Comparison of ENCODE assay signal across 8 cellular contexts in genomic region chr16:31071861-31072260, GRCh38. TPM values are rescaled to one million over a fixed set of nuclear protein-coding genes. Genes with fewer than 3 reads are reported as not detected.
DNase-seq lines count a peak whose midpoint lies in the region; ATAC-seq lines count a peak whose summit lies in the region.

No MANE protein-coding gene starts in this region.

- H3K4me3 ChIP-seq in SJCRH30, result peak overlapping the region; percentile 94

- peak; percentile 12 for DNase-seq in activated naive CD4-positive, alpha-beta T cell treated with anti-CD3 and anti-CD28 coated beads for 36 hours
- no peak for DNase-seq in activated naive CD4-positive, alpha-beta T cell treated with anti-CD3 and anti-CD28 coated beads, Interleukin-2, amount 50 U/mL, for 16 hours
- peak; percentile 93 to 99 for DNase-seq in SJCRH30
- peak; percentile 97 for DNase-seq in fibroblast of peridontal ligament (ENCODE audit: extremely low read depth)
- peak; percentile 86 for DNase-seq in stromal cell of bone marrow (ENCODE audit: low read depth)
- DNase-seq in NCI-H446 treated with DMSO at 0.1 percent for 48 hours (lab: John Stamatoyannopoulos, UW), result no peak
- DNase-seq in stimulated activated CD4-positive, alpha-beta T cell treated with anti-CD3 and anti-CD28 coated beads, Interleukin-1b, Interleukin-23, amount 100 ng/mL, for 48 hours, result no peak

- ATAC-seq in GM18517 (IDR thresholded peaks at IDR 0.05; ENCODE audit: unreplicated experiment), result no peak

- no peaks in the 10 kb centered on the region for H3K27me3 Mint-ChIP-seq in activated naive CD4-positive, alpha-beta T cell treated with anti-CD3 and anti-CD28 coated beads for 36 hours (ENCODE audit: low read depth)

- peak overlapping the region; percentile 88 for H3K27ac Mint-ChIP-seq in activated naive CD4-positive, alpha-beta T cell treated with anti-CD3 and anti-CD28 coated beads for 36 hours

- H3K36me3 Mint-ChIP-seq in activated naive CD4-positive, alpha-beta T cell treated with anti-CD3 and anti-CD28 coated beads for 36 hours (ENCODE audit: low read depth), result peaks cover 12% of the 10 kb centered on the region

- H3K36me3 ChIP-seq in SJCRH30, result peaks cover 9% of the 10 kb centered on the region

- H3K9me3 Mint-ChIP-seq in activated naive CD4-positive, alpha-beta T cell treated with anti-CD3 and anti-CD28 coated beads for 36 hours, result no peaks in the 10 kb centered on the region

- H3K27ac ChIP-seq in SJCRH30, result peak overlapping the region; percentile 98

- intact Hi-C loops in activated naive CD4-positive, alpha-beta T cell treated with anti-CD3 and anti-CD28 coated beads for 36 hours (cut with micrococcal nuclease), result loop anchor here (2.0 to 10.0 kb wide), 3 partner anchors 195 to 797 kb away; no protein-coding TSS in a partner anchor

- H3K4me3 Mint-ChIP-seq in activated naive CD4-positive, alpha-beta T cell treated with anti-CD3 and anti-CD28 coated beads for 36 hours, result peak overlapping the region; percentile 88

- H3K4me1 Mint-ChIP-seq in activated naive CD4-positive, alpha-beta T cell treated with anti-CD3 and anti-CD28 coated beads for 36 hours (ENCODE audit: low read depth), result peaks cover 35% of the 10 kb centered on the region

- H3K9me3 ChIP-seq in SJCRH30 (replicated peaks), result no peaks in the 10 kb centered on the region

- CTCF ChIA-PET in activated naive CD4-positive, alpha-beta T cell treated with anti-CD3 and anti-CD28 coated beads for 36 hours (lab: Charles Lee), result interaction anchor here (0.8 kb wide), 1 partner anchor 70 kb away, joined by 3 read pairs; no protein-coding TSS in a partner anchor

- peaks cover 7% of the 10 kb centered on the region for H3K4me1 ChIP-seq in SJCRH30

- H3K27me3 ChIP-seq in SJCRH30, result no peaks in the 10 kb centered on the region

RNA-seq across cellular contexts. Expression of gene ZNF668, which starts 2.2 kb away (rescaled TPM):
- total RNA-seq in activated naive CD4-positive, alpha-beta T cell treated with anti-CD3 and anti-CD28 coated beads for 36 hours, result 10 to 100 TPM in 1 of 2 experiments, 1 to 10 TPM in 1; 9.5 to 10.1 TPM
- total RNA-seq in SJCRH30 (2014; rRNA removed; shearing (Covaris generic)), result 21.5 and 21.8 TPM in 2 replicates

RNA-seq across cellular contexts. Expression of gene ZNF646, which starts 2.4 kb away (rescaled TPM):
- total RNA-seq in activated naive CD4-positive, alpha-beta T cell treated with anti-CD3 and anti-CD28 coated beads for 36 hours, result 10 to 100 TPM; 16.7 to 17.4 TPM
- 20.3 and 26.4 TPM in 2 replicates for total RNA-seq in SJCRH30 (2014; rRNA removed; shearing (Covaris generic))

RNA-seq across cellular contexts. Expression of gene PRSS53, which starts 16.9 kb away (rescaled TPM):
- total RNA-seq in activated naive CD4-positive, alpha-beta T cell treated with anti-CD3 and anti-CD28 coated beads for 36 hours, result 1 to 10 TPM; 4.1 to 5.2 TPM
- total RNA-seq in SJCRH30 (2014; rRNA removed; shearing (Covaris generic)), result 2.8 and 4.3 TPM in 2 replicates

RNA-seq across cellular contexts. Expression of gene VKORC1, which starts 22.7 kb away (rescaled TPM):
- total RNA-seq in activated naive CD4-positive, alpha-beta T cell treated with anti-CD3 and anti-CD28 coated beads for 36 hours, result 10 to 100 TPM; 43.4 to 47.8 TPM
- 145 and 149 TPM in 2 replicates for total RNA-seq in SJCRH30 (2014; rRNA removed; shearing (Covaris generic))

RNA-seq across cellular contexts. Expression of gene BCKDK, which starts 36.3 kb away (rescaled TPM):
- 10 to 100 TPM; 21.3 to 23.1 TPM for total RNA-seq in activated naive CD4-positive, alpha-beta T cell treated with anti-CD3 and anti-CD28 coated beads for 36 hours
- total RNA-seq in SJCRH30 (2014; rRNA removed; shearing (Covaris generic)), result 31.2 and 31.8 TPM in 2 replicates

Comparison
In these comparisons a context has a peak if more than half of its experiments do, and no peak if none do; other contexts are left out.
1. DNase-seq: peak in activated naive CD4-positive, alpha-beta T cell treated with anti-CD3 and anti-CD28 coated beads for 36 hours (single experiment), SJCRH30 (2 of 2), fibroblast of peridontal ligament (single experiment) and stromal cell of bone marrow (single experiment); none in activated naive CD4-positive, alpha-beta T cell treated with anti-CD3 and anti-CD28 coated beads, Interleukin-2, amount 50 U/mL, for 16 hours (single experiment), NCI-H446 treated with DMSO at 0.1 percent for 48 hours (single experiment) and stimulated activated CD4-positive, alpha-beta T cell treated with anti-CD3 and anti-CD28 coated beads, Interleukin-1b, Interleukin-23, amount 100 ng/mL, for 48 hours (single experiment).